Comparison of ENCODE assay signal across 31 cellular contexts in the genomic region with DNA sequence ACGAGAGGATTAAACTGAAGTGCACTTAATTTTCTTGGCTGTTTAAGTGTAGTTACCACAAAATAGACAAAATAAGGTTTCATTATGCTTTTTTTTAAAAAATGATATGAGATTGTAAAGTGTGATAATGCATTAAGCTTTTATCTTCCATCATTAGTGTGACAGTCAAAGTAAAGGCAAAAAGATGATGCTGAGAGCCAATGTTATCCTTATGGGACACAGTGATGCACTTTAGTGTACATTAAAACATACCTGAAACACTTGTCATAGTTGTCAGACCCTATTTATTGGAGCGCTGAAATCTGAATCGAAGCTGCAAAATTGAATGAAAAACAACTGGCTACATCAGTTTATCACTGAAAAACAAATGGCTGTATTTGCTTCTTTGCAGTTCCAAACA.
"Had no signal": no experiment of that assay in that cellular context is flagged by ENCODE, and none has a peak within 500 bp of the region (broad histone marks: within the 10 kb centered on the region; RNA-seq: fewer than 3 reads in every experiment).

No MANE protein-coding gene starts in this region.

- H3K36me3 ChIP-seq: brain microvascular endothelial cell, WERI-Rb-1 had no signal

- H3K27ac ChIP-seq: brain microvascular endothelial cell, KMS-11, WERI-Rb-1 had no signal

- H3K27me3 ChIP-seq: brain microvascular endothelial cell had no signal

- H3K9ac ChIP-seq: KMS-11 had no signal

- ATAC-seq: activated CD8-positive, alpha-beta memory T cell treated with anti-CD3 and anti-CD28 coated beads, Interleukin-2, amount 10 ng/mL, durations not matched to agents 7 days and 5 days; activated naive CD8-positive, alpha-beta T cell treated with anti-CD3 and anti-CD28 coated beads, Interleukin-2, amount 50 U/mL, for 24 hours had no signal

- H3K4me3 Mint-ChIP-seq: activated CD4-positive, alpha-beta memory T cell treated with anti-CD3 and anti-CD28 coated beads, Interleukin-2, amount 10 ng/mL, durations not matched to agents 7 days and 5 days; activated CD8-positive, alpha-beta memory T cell treated with anti-CD3 and anti-CD28 coated beads, Interleukin-2, amount 10 ng/mL, durations not matched to agents 7 days and 5 days; activated naive CD4-positive, alpha-beta T cell treated with anti-CD3 and anti-CD28 coated beads, Interleukin-2, amount 10 ng/mL, durations not matched to agents 7 days and 5 days; activated naive CD8-positive, alpha-beta T cell; activated naive CD8-positive, alpha-beta T cell treated with anti-CD3 and anti-CD28 coated beads, Interleukin-2, amount 50 U/mL, for 24 hours had no signal

- H3K4me2 ChIP-seq: KMS-11 had no signal

- H3K36me3 Mint-ChIP-seq: activated CD8-positive, alpha-beta memory T cell treated with anti-CD3 and anti-CD28 coated beads, Interleukin-2, amount 10 ng/mL, durations not matched to agents 7 days and 5 days; activated naive CD4-positive, alpha-beta T cell treated with anti-CD3 and anti-CD28 coated beads, Interleukin-2, amount 10 ng/mL, durations not matched to agents 7 days and 5 days; activated naive CD8-positive, alpha-beta T cell had no signal

- DNase-seq: activated CD4-positive, alpha-beta memory T cell treated with anti-CD3 and anti-CD28 coated beads, Interleukin-2, amount 10 ng/mL, durations not matched to agents 7 days and 5 days; activated CD4-positive, alpha-beta T cell treated with anti-CD3 and anti-CD28 coated beads for 1 hour; activated CD4-positive, alpha-beta T cell treated with anti-CD3 and anti-CD28 coated beads for 48 hours; activated CD4-positive, CD25-positive, alpha-beta regulatory T cell; activated CD8-positive, alpha-beta memory T cell treated with anti-CD3 and anti-CD28 coated beads for 24 hours; activated CD8-positive, alpha-beta memory T cell treated with anti-CD3 and anti-CD28 coated beads, Interleukin-2, amount 10 ng/mL, durations not matched to agents 7 days and 5 days; activated CD8-positive, alpha-beta memory T cell treated with anti-CD3 and anti-CD28 coated beads, Interleukin-2, amount 50 U/mL, for 48 hours; activated effector memory CD4-positive, alpha-beta T cell treated with Interleukin-2 at 50 U/mL for 16 hours; activated naive CD4-positive, alpha-beta T cell treated with anti-CD3 and anti-CD28 coated beads, Interleukin-2, amount 10 ng/mL, durations not matched to agents 7 days and 5 days; activated naive CD8-positive, alpha-beta T cell treated with anti-CD3 and anti-CD28 coated beads, Interleukin-2, amount 50 U/mL, for 24 hours; activated T-cell treated with anti-CD3 and anti-CD28 coated beads, Interleukin-2, amount 50 U/mL, for 48 hours; amniotic stem cell; aorta; brain microvascular endothelial cell; central memory CD4-positive, alpha-beta T cell; MM.1S; MV-4-11; NCI-H1092; NCI-H1436 treated with DMSO at 0.1 percent for 48 hours; NCI-H1694 treated with DMSO at 0.1 percent for 48 hours; NCI-H2029; NCI-H2171 treated with DMSO at 0.1 percent for 48 hours; NCI-H2227 treated with DMSO at 0.1 percent for 48 hours; NCI-H446; NCI-H510A treated with DMSO at 0.1 percent for 48 hours; OCI-M1; Right ventricle myocardium superior; T1000; WERI-Rb-1 had no signal

- H3K27ac Mint-ChIP-seq: activated CD4-positive, alpha-beta memory T cell treated with anti-CD3 and anti-CD28 coated beads, Interleukin-2, amount 10 ng/mL, durations not matched to agents 7 days and 5 days; activated CD8-positive, alpha-beta memory T cell treated with anti-CD3 and anti-CD28 coated beads, Interleukin-2, amount 10 ng/mL, durations not matched to agents 7 days and 5 days; activated naive CD4-positive, alpha-beta T cell treated with anti-CD3 and anti-CD28 coated beads, Interleukin-2, amount 10 ng/mL, durations not matched to agents 7 days and 5 days; activated naive CD8-positive, alpha-beta T cell; activated naive CD8-positive, alpha-beta T cell treated with anti-CD3 and anti-CD28 coated beads, Interleukin-2, amount 50 U/mL, for 24 hours had no signal

- H3K9me3 Mint-ChIP-seq: activated naive CD8-positive, alpha-beta T cell treated with anti-CD3 and anti-CD28 coated beads, Interleukin-2, amount 50 U/mL, for 24 hours had no signal

- H3K4me1 Mint-ChIP-seq: activated CD4-positive, alpha-beta memory T cell treated with anti-CD3 and anti-CD28 coated beads, Interleukin-2, amount 10 ng/mL, durations not matched to agents 7 days and 5 days; activated CD8-positive, alpha-beta memory T cell treated with anti-CD3 and anti-CD28 coated beads, Interleukin-2, amount 10 ng/mL, durations not matched to agents 7 days and 5 days; activated naive CD4-positive, alpha-beta T cell treated with anti-CD3 and anti-CD28 coated beads, Interleukin-2, amount 10 ng/mL, durations not matched to agents 7 days and 5 days; activated naive CD8-positive, alpha-beta T cell treated with anti-CD3 and anti-CD28 coated beads, Interleukin-2, amount 50 U/mL, for 24 hours had no signal
